In the genomic region with DNA sequence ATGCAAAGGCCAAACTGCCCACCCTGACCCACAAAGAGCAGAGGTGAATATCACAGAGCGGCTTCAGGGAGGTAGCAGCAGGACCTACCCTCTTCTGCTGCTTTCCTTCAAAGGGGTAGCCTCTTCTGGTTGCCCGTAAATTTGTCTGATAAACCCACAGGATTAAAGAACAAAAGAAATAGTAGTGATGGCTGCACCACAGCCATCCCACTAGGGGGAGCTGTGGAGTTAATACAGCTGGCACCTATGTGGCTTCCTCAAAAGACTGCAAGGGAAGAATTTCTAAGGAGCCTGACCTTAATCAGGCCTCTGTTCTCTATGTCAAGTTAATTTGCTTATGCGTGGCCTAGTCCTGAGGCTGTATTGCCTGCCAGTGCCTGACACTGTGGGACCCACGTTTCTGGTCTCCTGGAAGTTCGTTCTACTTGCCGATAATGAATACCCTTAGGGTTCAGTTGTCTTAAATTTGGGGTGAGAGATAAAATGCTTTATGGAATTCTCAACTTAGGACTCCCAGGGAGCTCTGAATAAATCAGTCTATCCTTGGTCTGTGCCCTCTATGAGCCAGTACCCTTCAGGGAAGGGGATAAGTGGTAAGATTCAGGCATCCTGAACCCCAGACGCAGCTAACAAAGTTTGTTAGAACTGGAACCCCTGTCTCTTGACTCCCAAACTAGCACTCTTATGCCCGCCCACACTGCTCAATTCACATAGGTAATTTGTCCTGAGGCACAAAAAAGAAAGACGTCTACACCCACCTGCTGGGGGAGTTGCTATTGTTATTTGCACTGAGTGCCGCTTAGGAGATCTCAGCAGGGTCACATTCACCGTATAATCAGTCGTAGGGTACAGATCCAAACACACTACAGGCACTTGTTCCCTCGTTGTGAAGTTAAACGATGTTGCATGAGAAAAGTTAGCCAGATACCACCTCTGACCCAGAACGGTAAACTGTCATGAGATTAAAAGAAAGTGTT, we compare ENCODE assay signal across 8 cellular contexts.
A peak's percentile ranks its signal among the peaks of the same experiment; 100 is the strongest.
DNase-seq lines count a peak whose midpoint lies in the region; ATAC-seq and TF ChIP-seq lines count a peak whose summit lies in the region.

No MANE protein-coding gene starts in this region.

- H3K27ac ChIP-seq in right cardiac atrium (ENCODE audit: low read length), result no peak overlapping the region
- H3K27ac ChIP-seq in gastrocnemius medialis, result no peak overlapping the region

- in situ Hi-C loops in gastrocnemius medialis (cut with MboI; ENCODE audit: low sequenced_read_pairs in 4 of 4), result loop anchor here in 3 of 4 donors (5.0 to 25.0 kb wide), 5 partner anchors 257 to 714 kb away; partner anchors contain the start of gene PTGR1 (in 1 of the 3)

- peak; percentile 87 for TF ChIP-seq CTCF in AG09309 (IDR thresholded peaks at IDR 0.05; ENCODE audit: control insufficient read depth, insufficient read depth, low read depth, low read length, missing control alignments)
- peak; percentile 57 to 81 (median 70) for TF ChIP-seq CTCF in gastrocnemius medialis (IDR thresholded peaks at IDR 0.05 in 4 of 5, conservative IDR thresholded peaks at IDR 0.05 in 1 of 5)

- intact Hi-C loops in right cardiac atrium (cut with DNase I) (loop anchor here in 2 of 4 donors (5.0 to 10.0 kb wide), 2 partner anchors 237 to 264 kb away; partner anchors contain the start of gene PTBP3 (in 1 of the 2)), gastrocnemius medialis (cut with DNase I; ENCODE audit: low total_unique reads) (loop anchor here (2.0 to 10.0 kb wide), 3 partner anchors 237 to 607 kb away; partner anchors contain the start of gene PTBP3)

- no peaks in the 10 kb centered on the region for H3K27me3 Mint-ChIP-seq in T-cell

- ATAC-seq in GM19468 (IDR thresholded peaks at IDR 0.05; ENCODE audit: extremely low read depth, unreplicated experiment), result peak; percentile 66
- peak; percentile 71 to 82 (median 79) for ATAC-seq in T-cell (replicated peaks in 1 of 4)
- ATAC-seq in right cardiac atrium, result peak; percentile 54 to 79
- peak in 1 of 2 donors; percentile 64 for ATAC-seq in gastrocnemius medialis
- no peak for ATAC-seq in HG03039 (IDR thresholded peaks at IDR 0.05; ENCODE audit: unreplicated experiment)

- H3K27ac Mint-ChIP-seq in T-cell, result no peak overlapping the region

- DNase-seq in AG09309 (ENCODE audit: low read depth) (no peak), NCI-H1417 treated with DMSO at 0.1 percent for 48 hours (lab: John Stamatoyannopoulos, UW) (peak; percentile 15), T-cell (peak; percentile 28 to 72 (median 55)), amniotic epithelial cell (ENCODE audit: low read depth) (peak; percentile 72), right cardiac atrium (peak; percentile 41 to 75 (median 67)), gastrocnemius medialis (peak in 1 of 2 donors; percentile 11)

- no peaks in the 10 kb centered on the region for H3K4me1 ChIP-seq in right cardiac atrium (ENCODE audit: control insufficient read depth, insufficient read depth, low read length)
- peaks cover 0 to 5% of the 10 kb centered on the region in 2 donors for H3K4me1 ChIP-seq in gastrocnemius medialis

- H3K9me3 Mint-ChIP-seq in T-cell, result no peaks in the 10 kb centered on the region

- H3K4me3 ChIP-seq in AG09309 (ENCODE audit: control insufficient read depth, low read depth, low read length), result no peak overlapping the region
- H3K4me3 ChIP-seq in right cardiac atrium (ENCODE audit: low read length), result no peak overlapping the region
- no peak overlapping the region for H3K4me3 ChIP-seq in gastrocnemius medialis

- H3K9me3 ChIP-seq in right cardiac atrium (ENCODE audit: control insufficient read depth, low read length), result no peaks in the 10 kb centered on the region
- H3K9me3 ChIP-seq in gastrocnemius medialis, result no peaks in the 10 kb centered on the region

- POLR2A ChIA-PET in T-cell (lab: Charles Lee), result no interaction called here

- H3K4me3 Mint-ChIP-seq in T-cell, result no peak overlapping the region

- CTCF ChIA-PET in T-cell (lab: Charles Lee), result interaction anchor here (0.5 to 1.7 kb wide), 31 partner anchors 8 to 695 kb away, joined by 3 to 26 read pairs (median 4); no protein-coding TSS in a partner anchor

- H3K4me1 Mint-ChIP-seq in T-cell, result peaks cover 11 to 31% (median 23%) of the 10 kb centered on the region in 3 donors

- 71% methylated on average over 15 of the region's 15 CpGs for WGBS in right cardiac atrium

- H3K36me3 ChIP-seq in gastrocnemius medialis, result no peaks in the 10 kb centered on the region

- peaks cover 10% of the 10 kb centered on the region for H3K36me3 Mint-ChIP-seq in T-cell

- H3K27me3 ChIP-seq in right cardiac atrium (ENCODE audit: control insufficient read depth, insufficient read depth) (no peaks in the 10 kb centered on the region), gastrocnemius medialis (no peaks in the 10 kb centered on the region)

- TF ChIP-seq POLR2A in gastrocnemius medialis (IDR thresholded peaks at IDR 0.05), result no peak
